Comparison of ENCODE assay signal across 8 cellular contexts in genomic region chr2:100246163-100247145, GRCh38.
DNase-seq lines count a peak whose midpoint lies in the region; TF ChIP-seq lines count a peak whose summit lies in the region.

No MANE protein-coding gene starts in this region.

- TF ChIP-seq CTCF in MCF 10A (IDR thresholded peaks at IDR 0.05; ENCODE audit: unreplicated experiment) (peak; percentile 10), breast epithelium (IDR thresholded peaks at IDR 0.05) (peak in 1 of 3 donors; percentile 28)

- H3K27me3 Mint-ChIP-seq in MCF 10A (ENCODE audit: insufficient read depth, unreplicated experiment): peaks cover 10% of the 10 kb centered on the region

- POLR2A ChIA-PET in MCF 10A (lab: Yijun Ruan, JAX): no interaction called here

- no peak overlapping the region for H3K4me3 Mint-ChIP-seq in MCF 10A (ENCODE audit: unreplicated experiment)

- no peaks in the 10 kb centered on the region for H3K4me1 ChIP-seq in breast epithelium

- H3K4me3 ChIP-seq in breast epithelium: no peak overlapping the region

- intact Hi-C loops in MCF 10A (cut with micrococcal nuclease) (no loop called here), breast epithelium (cut with DNase I; ENCODE audit: low total_unique reads) (no loop called here)

- no peak overlapping the region for H3K27ac Mint-ChIP-seq in MCF 10A (ENCODE audit: low read depth, unreplicated experiment)

- H3K36me3 ChIP-seq in breast epithelium: no peaks in the 10 kb centered on the region

- no peaks in the 10 kb centered on the region for H3K9me3 ChIP-seq in breast epithelium

- H3K27ac ChIP-seq in breast epithelium: no peak overlapping the region

- H3K4me1 Mint-ChIP-seq in MCF 10A (ENCODE audit: insufficient read depth, unreplicated experiment): no peaks in the 10 kb centered on the region

- BruUV-seq in MCF 10A (replicated peaks; lab: Mats Ljungman, UMichigan): no TSS peak

- no peaks in the 10 kb centered on the region for H3K9me3 Mint-ChIP-seq in MCF 10A (ENCODE audit: unreplicated experiment)

- H3K36me3 Mint-ChIP-seq in MCF 10A (ENCODE audit: insufficient read depth, unreplicated experiment): no peaks in the 10 kb centered on the region

- no peaks in the 10 kb centered on the region for H3K27me3 ChIP-seq in breast epithelium

- no peak for TF ChIP-seq POLR2A in breast epithelium (IDR thresholded peaks at IDR 0.05)

- DNase-seq in MCF 10A (ENCODE audit: unreplicated experiment) (peak; percentile 18), breast epithelium (ENCODE audit: low spot score in 2 of 2) (no peak), NCI-H2107 treated with DMSO at 0.1 percent for 48 hours (lab: John Stamatoyannopoulos, UW; ENCODE audit: unreplicated experiment) (peak; percentile 65), dermis blood vessel endothelial cell (peak; percentile 61), pons (ENCODE audit: low spot score) (peak; percentile 32), NK-92 (lab: John Stamatoyannopoulos, UW; ENCODE audit: unreplicated experiment) (no peak), hippocampal formation (lab: John Stamatoyannopoulos, UW) (no peak)
- DNase-seq in NK-92 treated with Interleukin-12 subunit alpha and Interleukin-12 subunit beta, amount 100 ng/mL, for 24 hours (lab: John Stamatoyannopoulos, UW): no peak

- CTCF ChIA-PET in MCF 10A (lab: Yijun Ruan, JAX): interaction anchor here (0.5 to 4.4 kb wide), 12 partner anchors 14 to 686 kb away, joined by 3 to 24 read pairs (median 4); no protein-coding TSS in a partner anchor

Comparison
In these comparisons a context has a peak if more than half of its experiments do, and no peak if none do; other contexts are left out.
1. DNase-seq: peak in MCF 10A (single experiment), NCI-H2107 treated with DMSO at 0.1 percent for 48 hours (single experiment), dermis blood vessel endothelial cell (single experiment) and pons (single experiment); none in breast epithelium (0 of 2), NK-92 treated with Interleukin-12 subunit alpha and Interleukin-12 subunit beta, amount 100 ng/mL, for 24 hours (single experiment), NK-92 (single experiment) and hippocampal formation (0 of 2).